23 cellular contexts compared by ENCODE assay signal in genomic region chr16:51449441-51449840, GRCh38.
"Had no signal": no experiment of that assay in that cellular context is flagged by ENCODE, and none has a peak within 500 bp of the region (broad histone marks: within the 10 kb centered on the region; RNA-seq: fewer than 3 reads in every experiment).

No MANE protein-coding gene starts in this region.

- H3K4me1 Mint-ChIP-seq: activated CD4-positive, alpha-beta memory T cell treated with anti-CD3 and anti-CD28 coated beads, Interleukin-2, amount 10 ng/mL, durations not matched to agents 7 days and 5 days; activated CD4-positive, alpha-beta T cell treated with anti-CD3 and anti-CD28 coated beads, Interleukin-2, amount 10 ng/mL, durations not matched to agents 24 days and 14 days; natural killer cell; stimulated activated memory B cell treated with anti-CD40 and anti-IgM and Interleukin-4, amounts not matched to agents 10 μg/mL and 1 μg/mL and 100 μg/mL, for 72 hours; T-cell had no signal

- H3K4me1 ChIP-seq: left ventricle myocardium inferior, transverse colon had no signal

- H3K9me3 ChIP-seq: left ventricle myocardium inferior, sigmoid colon, transverse colon had no signal

- H3K36me3 ChIP-seq: left ventricle myocardium inferior, sigmoid colon, transverse colon had no signal

- DNase-seq: activated CD4-positive, alpha-beta memory T cell treated with anti-CD3 and anti-CD28 coated beads, Interleukin-2, amount 10 ng/mL, durations not matched to agents 7 days and 5 days; activated CD4-positive, alpha-beta T cell treated with anti-CD3 and anti-CD28 coated beads, Interleukin-2, amount 10 ng/mL, durations not matched to agents 24 days and 14 days; activated effector memory CD4-positive, alpha-beta T cell treated with Interleukin-2 at 50 U/mL for 16 hours; activated naive CD4-positive, alpha-beta T cell treated with anti-CD3 and anti-CD28 coated beads for 36 hours; activated T-cell treated with anti-CD3 and anti-CD28 coated beads, Interleukin-2, amount 50 U/mL, for 72 hours; amygdala; cerebellar nuclear complex; foreskin fibroblast; left ventricle myocardium inferior; midbrain; natural killer cell; occipital lobe; posterior cingulate gyrus; sigmoid colon; stimulated activated CD4-positive, alpha-beta T cell treated with anti-CD3 and anti-CD28 coated beads, Interleukin-15, amount 100 ng/mL, for 24 hours; T-cell; transverse colon had no signal

- H3K4me3 ChIP-seq: coronary artery, left ventricle myocardium inferior, sigmoid colon, smooth muscle cell, transverse colon had no signal

- H3K27me3 ChIP-seq: sigmoid colon, transverse colon had no signal

- H3K36me3 Mint-ChIP-seq: natural killer cell; stimulated activated memory B cell treated with anti-CD40 and anti-IgM and Interleukin-4, amounts not matched to agents 10 μg/mL and 1 μg/mL and 100 μg/mL, for 72 hours; T-cell had no signal

- H3K27ac ChIP-seq: coronary artery, left ventricle myocardium inferior, sigmoid colon, transverse colon, VCaP had no signal

- H3K9me3 Mint-ChIP-seq: activated CD4-positive, alpha-beta T cell treated with anti-CD3 and anti-CD28 coated beads, Interleukin-2, amount 10 ng/mL, durations not matched to agents 24 days and 14 days; T-helper 2 cell treated with Interferon-gamma antibody and Interleukin-4, amounts not matched to agents 5 μg/mL and 100 μg/mL, for 36 hours had no signal

- H3K27me3 Mint-ChIP-seq: activated CD4-positive, alpha-beta memory T cell treated with anti-CD3 and anti-CD28 coated beads, Interleukin-2, amount 10 ng/mL, durations not matched to agents 7 days and 5 days; activated CD4-positive, alpha-beta T cell treated with anti-CD3 and anti-CD28 coated beads, Interleukin-2, amount 10 ng/mL, durations not matched to agents 24 days and 14 days; stimulated activated memory B cell treated with anti-CD40 and anti-IgM and Interleukin-4, amounts not matched to agents 10 μg/mL and 1 μg/mL and 100 μg/mL, for 72 hours; T-cell had no signal

- ATAC-seq: activated CD4-positive, CD25-positive, alpha-beta regulatory T cell treated with anti-CD3 and anti-CD28 coated beads, Interleukin-2, amount 50 U/mL, for 24 hours; activated T-cell treated with anti-CD3 and anti-CD28 coated beads, Interleukin-2, amount 50 U/mL, for 72 hours; natural killer cell; stimulated activated memory B cell treated with anti-CD40 and anti-IgM and Interleukin-4, amounts not matched to agents 10 μg/mL and 1 μg/mL and 100 μg/mL, for 72 hours; T-cell had no signal

- H3K27ac Mint-ChIP-seq: activated CD4-positive, alpha-beta memory T cell treated with anti-CD3 and anti-CD28 coated beads, Interleukin-2, amount 10 ng/mL, durations not matched to agents 7 days and 5 days; activated CD4-positive, alpha-beta T cell treated with anti-CD3 and anti-CD28 coated beads, Interleukin-2, amount 10 ng/mL, durations not matched to agents 24 days and 14 days; activated naive CD4-positive, alpha-beta T cell treated with anti-CD3 and anti-CD28 coated beads for 36 hours; activated T-cell treated with anti-CD3 and anti-CD28 coated beads, Interleukin-2, amount 50 U/mL, for 72 hours; natural killer cell; stimulated activated memory B cell treated with anti-CD40 and anti-IgM and Interleukin-4, amounts not matched to agents 10 μg/mL and 1 μg/mL and 100 μg/mL, for 72 hours; T-cell; T-helper 2 cell treated with Interferon-gamma antibody and Interleukin-4, amounts not matched to agents 5 μg/mL and 100 μg/mL, for 36 hours had no signal

- H3K4me3 Mint-ChIP-seq: activated CD4-positive, alpha-beta memory T cell treated with anti-CD3 and anti-CD28 coated beads, Interleukin-2, amount 10 ng/mL, durations not matched to agents 7 days and 5 days; activated CD4-positive, alpha-beta T cell treated with anti-CD3 and anti-CD28 coated beads, Interleukin-2, amount 10 ng/mL, durations not matched to agents 24 days and 14 days; activated naive CD4-positive, alpha-beta T cell treated with anti-CD3 and anti-CD28 coated beads for 36 hours; activated T-cell treated with anti-CD3 and anti-CD28 coated beads, Interleukin-2, amount 50 U/mL, for 72 hours; natural killer cell; stimulated activated memory B cell treated with anti-CD40 and anti-IgM and Interleukin-4, amounts not matched to agents 10 μg/mL and 1 μg/mL and 100 μg/mL, for 72 hours; T-cell; T-helper 2 cell treated with Interferon-gamma antibody and Interleukin-4, amounts not matched to agents 5 μg/mL and 100 μg/mL, for 36 hours had no signal
